1 cellular context compared by ENCODE assay signal in genomic region chr7:46320956-46321355, GRCh38.
TF ChIP-seq lines count a peak whose summit lies in the region.

No MANE protein-coding gene starts in this region.

TF ChIP-seq in GM23338, 12 proteins besides CTCF, POLR2A, EP300 and RAD21 (continued from another document):
- TF ChIP-seq REST (IDR thresholded peaks at IDR 0.05; ENCODE audit: unreplicated experiment), result no peak
- TF ChIP-seq ZNF331 (CRISPR knock-in tag; IDR thresholded peaks at IDR 0.05; ENCODE audit: low read depth), result no peak
- TF ChIP-seq POLR2AphosphoS5 (IDR thresholded peaks at IDR 0.05; ENCODE audit: low read depth), result no peak
- TF ChIP-seq ZNF462 (CRISPR knock-in tag; IDR thresholded peaks at IDR 0.05), result no peak
- no peak for TF ChIP-seq CREB1 (CRISPR knock-in tag; IDR thresholded peaks at IDR 0.05; ENCODE audit: low read depth)
- TF ChIP-seq EZH2phosphoT487 (IDR thresholded peaks at IDR 0.05; ENCODE audit: unreplicated experiment), result no peak
- no peak for TF ChIP-seq JUNB (IDR thresholded peaks at IDR 0.05; ENCODE audit: unreplicated experiment)
- no peak for TF ChIP-seq EZH2 (IDR thresholded peaks at IDR 0.05; ENCODE audit: low read depth, unreplicated experiment)
- no peak for TF ChIP-seq ETS1 (IDR thresholded peaks at IDR 0.05)
- TF ChIP-seq ZNF114 (CRISPR knock-in tag; IDR thresholded peaks at IDR 0.05), result no peak
- TF ChIP-seq STAT1 (IDR thresholded peaks at IDR 0.05; ENCODE audit: unreplicated experiment), result no peak
TF ChIP-seq in GM23338: peak in this region for 0.
